In the genomic region with DNA sequence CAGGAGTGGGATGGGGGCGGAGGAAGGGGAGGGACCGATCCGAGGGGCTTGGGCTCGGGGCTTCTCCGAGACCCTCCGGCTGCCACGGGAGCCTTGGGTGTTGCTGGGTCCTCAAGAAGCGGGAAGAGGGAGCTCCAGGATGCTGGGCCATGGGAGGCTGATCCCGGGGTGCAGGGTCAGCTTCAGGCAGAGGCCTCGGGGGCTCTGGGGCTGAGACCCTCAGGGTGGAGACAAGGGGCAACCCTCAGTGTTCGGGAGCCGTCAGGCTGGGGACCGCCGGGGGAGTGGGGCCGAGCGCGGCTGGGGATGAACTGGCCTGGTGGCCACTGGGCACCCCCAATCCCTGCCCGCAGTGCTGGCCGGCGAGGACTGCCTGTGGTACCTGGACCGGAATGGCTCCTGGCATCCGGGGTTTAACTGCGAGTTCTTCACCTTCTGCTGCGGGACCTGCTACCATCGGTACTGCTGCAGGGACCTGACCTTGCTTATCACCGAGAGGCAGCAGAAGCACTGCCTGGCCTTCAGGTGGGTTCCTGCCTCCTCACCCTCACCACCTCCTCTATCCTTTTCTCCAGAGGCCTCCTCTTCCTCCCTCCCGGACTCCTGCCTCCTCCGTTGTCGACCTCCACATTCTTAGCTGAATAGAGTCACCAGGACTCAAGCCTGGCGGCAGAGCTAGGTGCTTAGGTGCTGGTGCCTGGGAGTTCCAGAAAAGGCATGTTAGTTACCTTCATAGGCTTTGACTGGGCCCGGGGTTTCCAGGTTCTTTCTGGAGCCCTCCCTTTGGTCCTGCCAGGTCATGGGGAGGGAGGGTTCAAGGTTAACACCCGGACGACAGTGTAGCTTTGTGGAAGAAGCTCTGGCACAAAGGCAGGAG, we compare ENCODE assay signal across 8 cellular contexts. TPM values are rescaled to one million over a fixed set of nuclear protein-coding genes. Genes with fewer than 3 reads are reported as not detected.
DNase-seq lines count a peak whose midpoint lies in the region; ATAC-seq and TF ChIP-seq lines count a peak whose summit lies in the region.

No MANE protein-coding gene starts in this region.

- H3K36me3 Mint-ChIP-seq in H9 (ENCODE audit: insufficient read depth in 1 of 3, low read depth in 3 of 3) = no peaks in the 10 kb centered on the region
- H3K36me3 Mint-ChIP-seq in activated naive CD4-positive, alpha-beta T cell treated with anti-CD3 and anti-CD28 coated beads, Interleukin-2, amount 50 U/mL, for 72 hours = no peaks in the 10 kb centered on the region

- peaks cover 5% of the 10 kb centered on the region for H3K23me2 ChIP-seq in H9 (ENCODE audit: insufficient read length, low read depth, low read length, poor library complexity, severe bottlenecking)

- no peaks in the 10 kb centered on the region for H3K9me3 Mint-ChIP-seq in H9
- H3K9me3 Mint-ChIP-seq in activated naive CD4-positive, alpha-beta T cell treated with anti-CD3 and anti-CD28 coated beads, Interleukin-2, amount 50 U/mL, for 72 hours = no peaks in the 10 kb centered on the region

- H2BK120ac ChIP-seq in H9 (ENCODE audit: low read depth, low read length, poor library complexity, severe bottlenecking) = no peak overlapping the region

- peak overlapping the region in 1 of 3 experiments; percentile 88; a peak in 2 of 7 replicates for H3K27ac Mint-ChIP-seq in H9
- H3K27ac Mint-ChIP-seq in activated naive CD4-positive, alpha-beta T cell treated with anti-CD3 and anti-CD28 coated beads, Interleukin-2, amount 50 U/mL, for 72 hours = no peak overlapping the region

- no peak overlapping the region for H3T11ph ChIP-seq in H9 (ENCODE audit: low read length)

- H3K27me3 Mint-ChIP-seq in H9 (ENCODE audit: low read depth) = peaks cover 15% of the 10 kb centered on the region

- H3K36me3 ChIP-seq in iPS-15b (ENCODE audit: control insufficient read depth, insufficient read depth, low read length) = peaks cover 4% of the 10 kb centered on the region

- H3K4me3 Mint-ChIP-seq in H9 = peak overlapping the region; percentile 72 to 83

- H3K79me2 ChIP-seq in H9 (ENCODE audit: insufficient read depth, low read length) = no peaks in the 10 kb centered on the region

- H3K9ac ChIP-seq in H9 (ENCODE audit: extremely low read depth, insufficient read length, low read length) = no peak overlapping the region
- H3K9ac ChIP-seq in iPS-15b (ENCODE audit: low read depth, low read length) = peak overlapping the region; percentile 79

- H4K8ac ChIP-seq in H9 (replicated peaks; ENCODE audit: insufficient read length, low read depth, low read length) = no peak overlapping the region

- H3K14ac ChIP-seq in H9 (ENCODE audit: insufficient read depth, low read length) = no peak overlapping the region; the same call in 1 of the 2 replicates

- TF ChIP-seq CTCF in H9 (conservative IDR thresholded peaks at IDR 0.05) = no peak

- H2BK5ac ChIP-seq in H9 (ENCODE audit: insufficient read length, low read length) = no peak overlapping the region

- ATAC-seq in activated naive CD4-positive, alpha-beta T cell treated with anti-CD3 and anti-CD28 coated beads, Interleukin-2, amount 50 U/mL, for 72 hours = peak; percentile 1 to 6
- no peak for ATAC-seq in HG03457 (IDR thresholded peaks at IDR 0.05; ENCODE audit: unreplicated experiment)

- no peak overlapping the region for H3K18ac ChIP-seq in H9 (ENCODE audit: insufficient read length, low read depth, low read length)

- H2BK12ac ChIP-seq in H9 (ENCODE audit: insufficient read length, low read depth, low read length) = no peak overlapping the region

- H3K56ac ChIP-seq in H9 (ENCODE audit: insufficient read length, low read depth, low read length) = no peak overlapping the region

- H3K4me2 ChIP-seq in H9 (ENCODE audit: insufficient read depth, insufficient read length, low read length) = peak overlapping the region; percentile 30

- H3K27ac ChIP-seq in H9 (ENCODE audit: insufficient read length, low read depth, low read length) = no peak overlapping the region
- H3K27ac ChIP-seq in skin epidermis = peak overlapping the region in 15 of 21 experiments; percentile 4 to 81 (median 65)

- H3K79me1 ChIP-seq in H9 (ENCODE audit: insufficient read depth, low read depth, low read length, poor library complexity, severe bottlenecking) = no peaks in the 10 kb centered on the region

- H3K27me3 ChIP-seq in H9 (ENCODE audit: insufficient read depth, low read length) = no peaks in the 10 kb centered on the region
- H3K27me3 ChIP-seq in iPS-15b (ENCODE audit: control insufficient read depth, insufficient read depth, low read length) = peaks cover 30% of the 10 kb centered on the region

- peaks cover 25 to 26% of the 10 kb centered on the region in 2 experiments for H3K4me1 Mint-ChIP-seq in H9

- peaks cover 1% of the 10 kb centered on the region; the same call in 1 of the 2 replicates for H3K4me1 ChIP-seq in H9 (ENCODE audit: insufficient read depth, low read length)
- H3K4me1 ChIP-seq in iPS-15b (ENCODE audit: control insufficient read depth, insufficient read depth, low read length) = peaks cover 9% of the 10 kb centered on the region

- H3K23ac ChIP-seq in H9 (ENCODE audit: insufficient read length, low read depth, low read length) = no peak overlapping the region

- no peak overlapping the region for H3K4ac ChIP-seq in H9 (ENCODE audit: low read depth, low read length)

- no CpG with 5 or more reads among the region's 33 CpGs for WGBS in H9 (ENCODE audit: extremely low coverage, insufficient read length, low lambda C conversion rate)

- no peak overlapping the region for H4K5ac ChIP-seq in H9 (ENCODE audit: insufficient read length, low read depth, low read length)

- no peaks in the 10 kb centered on the region for H4K20me1 ChIP-seq in H9 (ENCODE audit: control insufficient read depth, insufficient read depth, insufficient read length)

- no peak overlapping the region for H2AK5ac ChIP-seq in H9 (ENCODE audit: insufficient read length, low read length)

- no peak for DNase-seq in H9
- no peak for DNase-seq in activated naive CD4-positive, alpha-beta T cell treated with anti-CD3 and anti-CD28 coated beads, Interleukin-2, amount 50 U/mL, for 72 hours (ENCODE audit: low spot score in 2 of 2)
- no peak for DNase-seq in DMS 273 (lab: John Stamatoyannopoulos, UW; ENCODE audit: unreplicated experiment)
- DNase-seq in DMS114 treated with DMSO at 0.1 percent for 48 hours (lab: John Stamatoyannopoulos, UW; ENCODE audit: unreplicated experiment) = no peak
- no peak for DNase-seq in NCI-H2107 (lab: John Stamatoyannopoulos, UW)

- H3K9me3 ChIP-seq in H9 (ENCODE audit: control insufficient read depth, low read depth, low read length) = no peaks in the 10 kb centered on the region
- H3K9me3 ChIP-seq in iPS-15b (ENCODE audit: control insufficient read depth, insufficient read depth, low read length) = no peaks in the 10 kb centered on the region

- peak overlapping the region; percentile 87 for H3K4me3 ChIP-seq in iPS-15b (ENCODE audit: low read depth, low read length)
- H3K4me3 ChIP-seq in skin epidermis = peak overlapping the region; percentile 42 to 68 (median 63)

- H2AFZ ChIP-seq in H9 (ENCODE audit: low read length) = no peak overlapping the region

- H2BK15ac ChIP-seq in H9 (ENCODE audit: low read depth, low read length) = no peak overlapping the region

- no peak overlapping the region for H4K91ac ChIP-seq in H9 (ENCODE audit: insufficient read length, low read depth, low read length)

- no peak overlapping the region for H2BK20ac ChIP-seq in H9 (ENCODE audit: low read depth, low read length, poor library complexity, severe bottlenecking)

RNA-seq across cellular contexts. Expression of gene SHISA4, which starts 0.6 kb away (rescaled TPM):
- 6.3 and 8.1 TPM in 2 replicates for total RNA-seq in H9 (2021)
- under 1 TPM; 0.27 to 0.34 TPM for total RNA-seq in activated naive CD4-positive, alpha-beta T cell treated with anti-CD3 and anti-CD28 coated beads, Interleukin-2, amount 50 U/mL, for 72 hours

RNA-seq across cellular contexts. Expression of gene LMOD1, which starts 57.0 kb away (rescaled TPM):
- 0.31 and 0.44 TPM in 2 replicates for total RNA-seq in H9 (2021)
- total RNA-seq in activated naive CD4-positive, alpha-beta T cell treated with anti-CD3 and anti-CD28 coated beads, Interleukin-2, amount 50 U/mL, for 72 hours = not detected
